ENCODE assay signal across 14 cellular contexts in the genomic region with DNA sequence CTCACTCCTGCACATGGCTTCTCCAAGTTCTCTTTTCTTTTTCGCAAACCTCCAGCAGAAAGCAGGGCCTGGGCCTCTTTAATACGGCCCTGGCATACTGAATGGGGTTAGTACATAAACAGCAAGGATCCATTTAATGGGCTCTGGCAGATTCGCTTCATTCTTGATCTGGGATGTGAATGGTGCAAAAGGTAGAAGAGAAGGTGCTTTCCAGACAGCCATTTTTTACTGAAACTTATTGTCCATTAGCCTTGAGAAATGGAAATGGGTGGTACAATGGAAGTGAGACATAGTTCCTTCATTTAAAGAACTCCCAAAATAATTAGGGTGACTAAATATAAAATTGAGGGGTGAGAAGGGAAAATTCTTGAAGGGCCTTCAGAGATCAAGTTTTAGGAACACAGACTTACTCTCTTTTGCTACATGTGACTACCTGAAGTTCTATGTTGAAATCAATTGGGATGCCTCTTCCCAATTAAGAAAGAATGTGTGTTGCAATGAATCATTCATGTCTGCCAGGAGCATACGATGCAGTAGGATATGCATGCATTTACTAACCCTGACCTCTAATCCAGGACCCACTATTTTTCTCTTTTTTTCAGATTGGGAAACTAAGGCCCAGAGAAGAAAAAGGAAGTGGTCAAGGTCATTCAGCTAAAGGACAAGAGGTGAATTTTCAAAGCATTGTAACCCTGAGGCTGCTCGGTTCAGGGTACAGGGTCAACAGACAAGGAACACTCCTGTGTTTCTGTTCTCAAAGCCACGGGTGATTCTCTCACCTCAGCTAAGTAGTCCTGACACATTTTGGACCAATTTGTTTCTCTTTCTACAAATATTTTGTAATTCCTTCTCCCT.
DNase-seq lines count a peak whose midpoint lies in the region; ATAC-seq and TF ChIP-seq lines count a peak whose summit lies in the region.
"Had no signal": no experiment of that assay in that cellular context is flagged by ENCODE, and none has a peak within 500 bp of the region (broad histone marks: within the 10 kb centered on the region; RNA-seq: fewer than 3 reads in every experiment).

No MANE protein-coding gene starts in this region.

- no peak overlapping the region for H3K4me3 ChIP-seq in mammary epithelial cell (replicated peaks in 1 of 3; ENCODE audit: insufficient read depth in 1 of 3, low read depth in 2 of 3, low read length in 3 of 3)
- no peak overlapping the region for H3K4me3 ChIP-seq in osteoblast (ENCODE audit: insufficient read depth, low read length)
- no peak overlapping the region for H3K4me3 ChIP-seq in ascending aorta
- H3K4me3 ChIP-seq: PC-9, thyroid gland had no signal

- H3K9ac ChIP-seq in mammary epithelial cell (ENCODE audit: insufficient read depth, low read length), result no peak overlapping the region

- H3K27ac ChIP-seq in mammary epithelial cell (ENCODE audit: insufficient read depth, low read depth, low read length) (no peak overlapping the region), osteoblast (ENCODE audit: low read depth, low read length) (peak overlapping the region; percentile 52), ascending aorta (no peak overlapping the region)
- H3K27ac ChIP-seq: C4-2B, PC-9, thyroid gland had no signal

- DNase-seq in mammary epithelial cell, result peak; percentile 30
- DNase-seq in osteoblast (ENCODE audit: insufficient read length, low spot score, missing footprints), result no peak
- DNase-seq in chondrocyte (ENCODE audit: low spot score), result no peak
- DNase-seq in activated CD4-positive, alpha-beta T cell treated with anti-CD3 and anti-CD28 coated beads, Interleukin-2, amount 50 U/mL, for 1 hour, result no peak
- DNase-seq in ascending aorta (ENCODE audit: low spot score in 2 of 2), result no peak
- DNase-seq: activated CD4-positive, CD25-positive, alpha-beta regulatory T cell; activated CD8-positive, alpha-beta memory T cell treated with anti-CD3 and anti-CD28 coated beads, Interleukin-2, amount 10 ng/mL, durations not matched to agents 7 days and 5 days; activated gamma-delta T cell; islet precursor cell had no signal

- H3K27me3 Mint-ChIP-seq in chondrocyte (ENCODE audit: low read depth), result no peaks in the 10 kb centered on the region

- H3K36me3 Mint-ChIP-seq in chondrocyte (ENCODE audit: low read depth), result peaks cover 4% of the 10 kb centered on the region
- H3K36me3 Mint-ChIP-seq: activated CD8-positive, alpha-beta memory T cell treated with anti-CD3 and anti-CD28 coated beads, Interleukin-2, amount 10 ng/mL, durations not matched to agents 7 days and 5 days had no signal

- no peak overlapping the region for H3K4me3 Mint-ChIP-seq in chondrocyte (ENCODE audit: unreplicated experiment)
- H3K4me3 Mint-ChIP-seq: activated CD8-positive, alpha-beta memory T cell treated with anti-CD3 and anti-CD28 coated beads, Interleukin-2, amount 10 ng/mL, durations not matched to agents 7 days and 5 days had no signal

- H3K4me2 ChIP-seq in mammary epithelial cell (ENCODE audit: insufficient read depth, low read depth, low read length) (no peak overlapping the region), osteoblast (ENCODE audit: insufficient read depth, low read length) (no peak overlapping the region)
- H3K4me2 ChIP-seq: PC-9 had no signal

- ATAC-seq in GM18868 (IDR thresholded peaks at IDR 0.05; ENCODE audit: unreplicated experiment) (peak; percentile 19), HG02798 (IDR thresholded peaks at IDR 0.05; ENCODE audit: poor library complexity, unreplicated experiment) (peak; percentile 16)
- ATAC-seq: activated CD8-positive, alpha-beta memory T cell treated with anti-CD3 and anti-CD28 coated beads, Interleukin-2, amount 10 ng/mL, durations not matched to agents 7 days and 5 days had no signal

- peaks cover 13% of the 10 kb centered on the region for H3K4me1 Mint-ChIP-seq in chondrocyte (ENCODE audit: low read depth)
- H3K4me1 Mint-ChIP-seq: activated CD8-positive, alpha-beta memory T cell treated with anti-CD3 and anti-CD28 coated beads, Interleukin-2, amount 10 ng/mL, durations not matched to agents 7 days and 5 days had no signal

- no peaks in the 10 kb centered on the region for H3K36me3 ChIP-seq in mammary epithelial cell (ENCODE audit: insufficient read depth, low read length)
- H3K36me3 ChIP-seq in osteoblast (ENCODE audit: insufficient read depth, low read length), result no peaks in the 10 kb centered on the region
- no peaks in the 10 kb centered on the region for H3K36me3 ChIP-seq in ascending aorta
- H3K36me3 ChIP-seq: thyroid gland had no signal

- no peaks in the 10 kb centered on the region for H3K79me2 ChIP-seq in mammary epithelial cell (ENCODE audit: insufficient read depth, low read length)
- no peaks in the 10 kb centered on the region for H3K79me2 ChIP-seq in osteoblast (ENCODE audit: insufficient read depth, low read length)

- no peaks in the 10 kb centered on the region for H4K20me1 ChIP-seq in mammary epithelial cell (ENCODE audit: insufficient read depth, low read length)
- no peaks in the 10 kb centered on the region for H4K20me1 ChIP-seq in osteoblast (ENCODE audit: insufficient read depth, low read length)

- TSS peak; percentile 100 for BruUV-seq in mammary epithelial cell (replicated peaks; lab: Mats Ljungman, UMichigan)

- intact Hi-C loops in mammary epithelial cell (cut with micrococcal nuclease), result loop anchor here (1.0 to 2.0 kb wide), 6 partner anchors 20 to 313 kb away; partner anchors contain the start of genes CCDC34 and LGR4
- intact Hi-C loops in ascending aorta (cut with DNase I), result loop anchor here (1.0 to 10.0 kb wide), 3 partner anchors 112 to 302 kb away; no protein-coding TSS in a partner anchor

- H2AFZ ChIP-seq in mammary epithelial cell (ENCODE audit: low read depth, low read length) (peak overlapping the region; percentile 13), osteoblast (ENCODE audit: low read length) (peak overlapping the region; percentile 6)
- H2AFZ ChIP-seq: PC-9 had no signal

- H3K9me3 Mint-ChIP-seq in chondrocyte (ENCODE audit: low read depth), result peaks cover 3% of the 10 kb centered on the region

- CTCF ChIA-PET in mammary epithelial cell (lab: Charles Lee; ENCODE audit: low non-redundant PET), result interaction anchor here (0.7 to 1.0 kb wide), 5 partner anchors 84 to 313 kb away, joined by 3 to 14 read pairs (median 6); no protein-coding TSS in a partner anchor

- no peaks in the 10 kb centered on the region for H3K9me3 ChIP-seq in mammary epithelial cell (replicated peaks; ENCODE audit: insufficient read depth, low read length)
- no peaks in the 10 kb centered on the region for H3K9me3 ChIP-seq in osteoblast (ENCODE audit: low read depth, low read length)
- no peaks in the 10 kb centered on the region for H3K9me3 ChIP-seq in ascending aorta
- H3K9me3 ChIP-seq: thyroid gland had no signal

- in situ Hi-C loops in mammary epithelial cell (cut with MboI; ENCODE audit: low sequenced_read_pairs in 2 of 2), result loop anchor here (5.0 to 10.0 kb wide), 3 partner anchors 110 to 310 kb away; no protein-coding TSS in a partner anchor

- H3K27me3 ChIP-seq in mammary epithelial cell (ENCODE audit: insufficient read depth, low read length), result no peaks in the 10 kb centered on the region
- no peaks in the 10 kb centered on the region for H3K27me3 ChIP-seq in osteoblast (ENCODE audit: insufficient read depth, low read length)
- no peaks in the 10 kb centered on the region for H3K27me3 ChIP-seq in ascending aorta
- H3K27me3 ChIP-seq: thyroid gland had no signal

- WGBS in mammary epithelial cell (ENCODE audit: low coverage, missing lambda C conversion rate), result 73% methylated on average over 6 of the region's 6 CpGs

- H3K4me1 ChIP-seq in mammary epithelial cell (ENCODE audit: insufficient read depth, low read length), result peaks cover 10% of the 10 kb centered on the region
- H3K4me1 ChIP-seq in osteoblast (ENCODE audit: insufficient read depth, low read length), result peaks cover 12% of the 10 kb centered on the region
- no peaks in the 10 kb centered on the region for H3K4me1 ChIP-seq in ascending aorta
- H3K4me1 ChIP-seq: thyroid gland had no signal

- H3K27ac Mint-ChIP-seq in chondrocyte (ENCODE audit: unreplicated experiment), result no peak overlapping the region
- H3K27ac Mint-ChIP-seq: activated CD8-positive, alpha-beta memory T cell treated with anti-CD3 and anti-CD28 coated beads, Interleukin-2, amount 10 ng/mL, durations not matched to agents 7 days and 5 days had no signal

- dilution Hi-C loops in mammary epithelial cell (cut with HindIII; ENCODE audit: low sequenced_read_pairs), result loop anchor here (25.0 kb wide), 1 partner anchor 303 kb away; no protein-coding TSS in a partner anchor

- no peak for TF ChIP-seq CTCF in mammary epithelial cell (conservative IDR thresholded peaks at IDR 0.05 in 1 of 2, IDR thresholded peaks at IDR 0.05 in 1 of 2; ENCODE audit: extremely low read depth in 1 of 2, insufficient read depth in 1 of 2, low read depth in 1 of 2, low read length in 2 of 2)
- no peak for TF ChIP-seq CTCF in osteoblast (IDR thresholded peaks at IDR 0.05; ENCODE audit: extremely low read depth, low read depth, low read length)
- TF ChIP-seq CTCF in chondrocyte (IDR thresholded peaks at IDR 0.05), result no peak
- TF ChIP-seq CTCF in ascending aorta (IDR thresholded peaks at IDR 0.05), result no peak
